ENCODE assay signal across 16 cellular contexts in genomic region chr7:137086896-137087295, GRCh38.
"Had no signal": no experiment of that assay in that cellular context is flagged by ENCODE, and none has a peak within 500 bp of the region (broad histone marks: within the 10 kb centered on the region; RNA-seq: fewer than 3 reads in every experiment).

No MANE protein-coding gene starts in this region.

- DNase-seq: central memory CD4-positive, alpha-beta T cell; effector CD4-positive, alpha-beta T cell; left ventricle myocardium inferior; lower lobe of right lung; mesenchymal stem cell; mucosa of descending colon; natural killer cell; posterior cingulate gyrus; sigmoid colon; small intestine; stimulated activated CD4-positive, alpha-beta T cell treated with anti-CD3 and anti-CD28 coated beads, Interleukin-2, amount 100 ng/mL, for 48 hours; stimulated activated naive CD4-positive, alpha-beta T cell treated with Interleukin-2 at 50 U/mL for 16 hours had no signal

- H3K27ac Mint-ChIP-seq: natural killer cell had no signal

- H3K9me3 ChIP-seq: left ventricle myocardium inferior, lower lobe of right lung, mucosa of descending colon, right atrium auricular region, sigmoid colon had no signal

- H3K4me3 Mint-ChIP-seq: natural killer cell, neural crest cell had no signal

- H3K27me3 ChIP-seq: right atrium auricular region, sigmoid colon had no signal

- H3K9me3 Mint-ChIP-seq: neural crest cell had no signal

- H3K4me1 Mint-ChIP-seq: natural killer cell, neural crest cell had no signal

- H3K4me3 ChIP-seq: coronary artery, left ventricle myocardium inferior, lower lobe of right lung, mucosa of descending colon, right atrium auricular region, sigmoid colon had no signal

- H3K4me1 ChIP-seq: lower lobe of right lung had no signal

- H3K36me3 ChIP-seq: left ventricle myocardium inferior, lower lobe of right lung, right atrium auricular region, sigmoid colon had no signal

- ATAC-seq: esophagus mucosa, mucosa of descending colon, natural killer cell had no signal

- H3K27ac ChIP-seq: coronary artery, left ventricle myocardium inferior, lower lobe of right lung, sigmoid colon had no signal
